8 cellular contexts compared by ENCODE assay signal in the genomic region with DNA sequence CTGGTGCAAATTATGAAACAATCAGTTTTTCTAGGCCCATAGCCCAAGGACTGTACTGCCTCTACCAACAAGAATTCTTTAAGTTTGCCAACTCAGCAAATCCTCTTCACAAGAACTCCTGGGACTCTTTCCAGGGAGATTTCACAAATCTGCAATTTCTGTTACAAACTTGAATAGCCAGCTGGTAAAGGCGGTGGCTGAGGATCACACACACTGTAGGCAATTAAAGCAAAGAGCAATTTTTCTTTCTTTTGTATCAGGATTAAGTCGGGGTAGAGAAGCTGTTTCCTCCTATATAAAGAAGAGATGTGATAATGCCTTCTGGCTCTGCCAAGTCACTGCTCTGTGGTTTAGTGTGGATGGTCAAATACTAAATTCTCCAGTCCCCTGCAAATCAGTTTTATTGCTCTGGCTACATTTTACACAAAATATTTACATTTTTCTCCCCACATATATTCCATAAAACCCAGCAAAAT. TPM values are rescaled to one million over a fixed set of nuclear protein-coding genes. Genes with fewer than 3 reads are reported as not detected.
DNase-seq lines count a peak whose midpoint lies in the region; ATAC-seq and TF ChIP-seq lines count a peak whose summit lies in the region.

No MANE protein-coding gene starts in this region.

- no peaks in the 10 kb centered on the region; the same call in 1 of the 2 replicates for H3K9me3 ChIP-seq in HUES64 (ENCODE audit: insufficient read depth, low read depth, low read length)
- H3K9me3 ChIP-seq in adipocyte (ENCODE audit: control insufficient read depth, low read length), result no peaks in the 10 kb centered on the region

- no peaks in the 10 kb centered on the region for H3K9me3 Mint-ChIP-seq in stimulated activated memory B cell treated with anti-CD40 and anti-IgM and Interleukin-4, amounts not matched to agents 10 μg/mL and 1 μg/mL and 100 μg/mL, for 72 hours

- peaks cover 17% of the 10 kb centered on the region for H3K36me3 Mint-ChIP-seq in stimulated activated memory B cell treated with anti-CD40 and anti-IgM and Interleukin-4, amounts not matched to agents 10 μg/mL and 1 μg/mL and 100 μg/mL, for 72 hours

- H3K27me3 ChIP-seq in HUES64 (ENCODE audit: insufficient read depth, low read length), result no peaks in the 10 kb centered on the region
- no peaks in the 10 kb centered on the region for H3K27me3 ChIP-seq in adipocyte (replicated peaks; ENCODE audit: control insufficient read depth, insufficient read depth, low read length)

- peaks cover 24% of the 10 kb centered on the region for H3K4me1 Mint-ChIP-seq in stimulated activated memory B cell treated with anti-CD40 and anti-IgM and Interleukin-4, amounts not matched to agents 10 μg/mL and 1 μg/mL and 100 μg/mL, for 72 hours

- peaks cover 7% of the 10 kb centered on the region for H3K36me3 ChIP-seq in HUES64 (ENCODE audit: insufficient read depth, low read length)
- H3K36me3 ChIP-seq in adipocyte (ENCODE audit: control insufficient read depth, insufficient read depth, low read length, severe bottlenecking), result peaks cover 3% of the 10 kb centered on the region

- DNase-seq in AG09319 (ENCODE audit: extremely low read depth, low read depth), result peak; percentile 89
- peak; percentile 97 for DNase-seq in adipocyte (ENCODE audit: low read depth)
- DNase-seq in T-helper 9 cell, result no peak

- peak overlapping the region; percentile 49 for H3K4me3 Mint-ChIP-seq in stimulated activated memory B cell treated with anti-CD40 and anti-IgM and Interleukin-4, amounts not matched to agents 10 μg/mL and 1 μg/mL and 100 μg/mL, for 72 hours

- no peak for ATAC-seq in stimulated activated memory B cell treated with anti-CD40 and anti-IgM and Interleukin-4, amounts not matched to agents 10 μg/mL and 1 μg/mL and 100 μg/mL, for 72 hours
- ATAC-seq in HG02678 (IDR thresholded peaks at IDR 0.05; ENCODE audit: unreplicated experiment), result no peak
- no peak for ATAC-seq in HG03378 (IDR thresholded peaks at IDR 0.05; ENCODE audit: unreplicated experiment)

- H3K4me3 ChIP-seq in HUES64 (ENCODE audit: low read length) (peak overlapping the region; percentile 85; the same call in 1 of the 2 replicates), adipocyte (ENCODE audit: low read length) (peak overlapping the region; percentile 94), iPS-11a (ENCODE audit: low read depth, low read length) (peak overlapping the region; percentile 6)

- H3K27ac Mint-ChIP-seq in stimulated activated memory B cell treated with anti-CD40 and anti-IgM and Interleukin-4, amounts not matched to agents 10 μg/mL and 1 μg/mL and 100 μg/mL, for 72 hours, result peak overlapping the region; percentile 40

- H3K4me1 ChIP-seq in HUES64 (ENCODE audit: insufficient read depth, low read length) (peaks cover 9% of the 10 kb centered on the region), adipocyte (ENCODE audit: control insufficient read depth, insufficient read depth, low read length) (peaks cover 22% of the 10 kb centered on the region)

- TF ChIP-seq CTCF in AG09319 (IDR thresholded peaks at IDR 0.05; ENCODE audit: low read depth, low read length), result no peak

- WGBS in HUES64, result 83% methylated on average over 1 of the region's 2 CpGs

- no peaks in the 10 kb centered on the region for H3K27me3 Mint-ChIP-seq in stimulated activated memory B cell treated with anti-CD40 and anti-IgM and Interleukin-4, amounts not matched to agents 10 μg/mL and 1 μg/mL and 100 μg/mL, for 72 hours

- H3K9ac ChIP-seq in HUES64 (ENCODE audit: low read depth, low read length) (no peak overlapping the region), adipocyte (ENCODE audit: low read length) (peak overlapping the region; percentile 95)

- H3K27ac ChIP-seq in HUES64 (ENCODE audit: low read depth, low read length), result no peak overlapping the region

RNA-seq across cellular contexts. Expression of gene ALDH9A1, which starts 1.7 kb away (rescaled TPM):
- polyA plus RNA-seq in HUES64 (2013, experiment 1 of 2), result 46.4 TPM
- 48.8 TPM for polyA plus RNA-seq in HUES64 (2013, experiment 2 of 2)

Comparison
In these comparisons a context has a peak if more than half of its experiments do, and no peak if none do; other contexts are left out.
1. H3K4me3 ChIP-seq: peak in every context shown above with its lines; median percentile 94 in adipocyte; 85 in HUES64; 6 in iPS-11a.